In genomic region chr2:18855027-18855426, GRCh38 we compare ENCODE assay signal across 9 cellular contexts.
DNase-seq lines count a peak whose midpoint lies in the region; ATAC-seq and TF ChIP-seq lines count a peak whose summit lies in the region.
"Had no signal": no experiment of that assay in that cellular context is flagged by ENCODE, and none has a peak within 500 bp of the region (broad histone marks: within the 10 kb centered on the region; RNA-seq: fewer than 3 reads in every experiment).

No MANE protein-coding gene starts in this region.

- DNase-seq in GM12864 (ENCODE audit: low read depth) (no peak), WERI-Rb-1 (no peak), lower lobe of right lung (no peak), posterior cingulate gyrus (no peak), NCI-H748 (lab: John Stamatoyannopoulos, UW; ENCODE audit: unreplicated experiment) (no peak), aorta (no peak)

- H3K27ac ChIP-seq in WERI-Rb-1, result no peak overlapping the region
- H3K27ac ChIP-seq in lower lobe of right lung, result no peak overlapping the region
- no peak overlapping the region for H3K27ac ChIP-seq in aorta (ENCODE audit: low read depth in 1 of 2, low read length in 2 of 2)
- H3K27ac ChIP-seq: SJCRH30 had no signal

- intact Hi-C loops in lower lobe of right lung (cut with DNase I) (no loop called here), posterior cingulate gyrus (cut with DNase I) (no loop called here), aorta (cut with DNase I) (no loop called here)

- peak; percentile 58 for TF ChIP-seq CTCF in GM12864 (IDR thresholded peaks at IDR 0.05; ENCODE audit: low read depth, low read length, missing control alignments)
- TF ChIP-seq CTCF in WERI-Rb-1 (IDR thresholded peaks at IDR 0.05; ENCODE audit: low read depth, low read length), result peak; percentile 51
- TF ChIP-seq CTCF in lower lobe of right lung (IDR thresholded peaks at IDR 0.05), result peak; percentile 19

- H3K36me3 ChIP-seq in WERI-Rb-1 (no peaks in the 10 kb centered on the region), lower lobe of right lung (no peaks in the 10 kb centered on the region), aorta (ENCODE audit: control insufficient read depth in 1 of 2, insufficient read depth in 2 of 2, low read length in 1 of 2) (no peaks in the 10 kb centered on the region)
- H3K36me3 ChIP-seq: SJCRH30 had no signal

- H3K27me3 ChIP-seq in WERI-Rb-1 (ENCODE audit: insufficient read depth, low read depth, severe bottlenecking) (peaks cover 54% of the 10 kb centered on the region), lower lobe of right lung (ENCODE audit: low read depth) (no peaks in the 10 kb centered on the region), aorta (ENCODE audit: control insufficient read depth in 1 of 2, insufficient read depth in 2 of 2, low read length in 1 of 2) (no peaks in the 10 kb centered on the region)
- H3K27me3 ChIP-seq: SJCRH30 had no signal

- peak; percentile 36 for ATAC-seq in HG02943 (IDR thresholded peaks at IDR 0.05; ENCODE audit: low read depth, unreplicated experiment)
- no peak for ATAC-seq in lower lobe of right lung
- ATAC-seq in aorta (ENCODE audit: low FRiP score), result no peak
- ATAC-seq in HG03457 (IDR thresholded peaks at IDR 0.05; ENCODE audit: unreplicated experiment), result no peak

- H3K9me3 ChIP-seq in WERI-Rb-1 (ENCODE audit: severe bottlenecking), result no peaks in the 10 kb centered on the region
- H3K9me3 ChIP-seq in lower lobe of right lung, result no peaks in the 10 kb centered on the region
- no peaks in the 10 kb centered on the region for H3K9me3 ChIP-seq in aorta (ENCODE audit: control insufficient read depth, low read length)
- H3K9me3 ChIP-seq: SJCRH30 had no signal

- no peaks in the 10 kb centered on the region for H3K4me1 ChIP-seq in lower lobe of right lung
- no peaks in the 10 kb centered on the region for H3K4me1 ChIP-seq in aorta (ENCODE audit: control insufficient read depth in 1 of 2, insufficient read depth in 2 of 2, low read length in 2 of 2)
- H3K4me1 ChIP-seq: SJCRH30 had no signal

- H3K4me3 ChIP-seq in GM12864 (ENCODE audit: low read depth, low read length) (no peak overlapping the region), WERI-Rb-1 (ENCODE audit: low read depth, low read length) (no peak overlapping the region), lower lobe of right lung (no peak overlapping the region), aorta (ENCODE audit: low read length in 2 of 2) (no peak overlapping the region)
- H3K4me3 ChIP-seq: SJCRH30 had no signal
